In genomic region chr10:116779076-116779687, GRCh38 we compare ENCODE assay signal across 1 cellular context.
TF ChIP-seq lines count a peak whose summit lies in the region.

No MANE protein-coding gene starts in this region.

TF ChIP-seq in K562, 482 proteins besides CTCF, POLR2A, EP300 and RAD21 (continued from another document):
- TF ChIP-seq, protein P1, sequence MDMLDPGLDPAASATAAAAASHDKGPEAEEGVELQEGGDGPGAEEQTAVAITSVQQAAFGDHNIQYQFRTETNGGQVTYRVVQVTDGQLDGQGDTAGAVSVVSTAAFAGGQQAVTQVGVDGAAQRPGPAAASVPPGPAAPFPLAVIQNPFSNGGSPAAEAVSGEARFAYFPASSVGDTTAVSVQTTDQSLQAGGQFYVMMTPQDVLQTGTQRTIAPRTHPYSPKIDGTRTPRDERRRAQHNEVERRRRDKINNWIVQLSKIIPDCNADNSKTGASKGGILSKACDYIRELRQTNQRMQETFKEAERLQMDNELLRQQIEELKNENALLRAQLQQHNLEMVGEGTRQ (CRISPR knock-in tag; IDR thresholded peaks at IDR 0.05), result peak; percentile 36; the same call in 1 of the 2 replicates
- TF ChIP-seq RB1 (IDR thresholded peaks at IDR 0.05; ENCODE audit: low read depth), result no peak
- no peak for TF ChIP-seq NR1H2 (CRISPR knock-in tag; IDR thresholded peaks at IDR 0.05)
